Comparison of ENCODE assay signal across 33 cellular contexts in the genomic region with DNA sequence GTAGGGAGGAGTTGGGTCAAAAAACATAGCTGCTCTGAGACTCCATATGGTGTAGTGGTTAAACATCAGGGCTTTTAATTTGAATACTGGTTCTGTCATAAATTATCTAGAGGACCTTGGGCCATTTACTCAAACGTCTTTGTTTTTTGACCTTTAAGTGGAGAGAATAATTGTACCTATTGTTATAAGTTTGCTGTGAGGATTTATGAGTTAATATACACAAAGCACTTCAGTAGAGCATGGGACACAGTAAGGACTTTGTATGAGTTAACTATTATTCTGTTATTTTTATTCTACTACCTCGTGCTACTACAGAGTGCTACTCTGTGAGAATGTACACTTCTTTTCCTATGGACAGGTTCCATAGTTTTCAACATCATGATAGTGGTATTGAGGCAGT.
"Had no signal": no experiment of that assay in that cellular context is flagged by ENCODE, and none has a peak within 500 bp of the region (broad histone marks: within the 10 kb centered on the region; RNA-seq: fewer than 3 reads in every experiment).

No MANE protein-coding gene starts in this region.

- H3K27me3 ChIP-seq: adrenal gland, breast epithelium, cardiac muscle cell, colonic mucosa, gastrocnemius medialis, heart left ventricle had no signal

- H3K4me3 Mint-ChIP-seq: activated CD4-positive, alpha-beta memory T cell treated with anti-CD3 and anti-CD28 coated beads for 36 hours; activated CD4-positive, alpha-beta T cell treated with anti-CD3 and anti-CD28 coated beads for 36 hours; activated CD4-positive, alpha-beta T cell treated with anti-CD3 and anti-CD28 coated beads, Interleukin-2, amount 10 ng/mL, durations not matched to agents 24 days and 14 days; activated CD8-positive, alpha-beta memory T cell treated with anti-CD3 and anti-CD28 coated beads, Interleukin-2, amount 10 ng/mL, durations not matched to agents 7 days and 5 days; activated CD8-positive, alpha-beta T cell treated with anti-CD3 and anti-CD28 coated beads, Interleukin-2, amount 10 ng/mL, durations not matched to agents 7 days and 5 days; activated naive CD4-positive, alpha-beta T cell treated with anti-CD3 and anti-CD28 coated beads for 36 hours; activated naive CD4-positive, alpha-beta T cell treated with anti-CD3 and anti-CD28 coated beads, Interleukin-2, amount 50 U/mL, for 24 hours; activated naive CD8-positive, alpha-beta T cell treated with anti-CD3 and anti-CD28 coated beads for 36 hours; activated naive CD8-positive, alpha-beta T cell treated with anti-CD3 and anti-CD28 coated beads, Interleukin-2, amount 50 U/mL, for 24 hours; activated T-helper 1 cell treated with anti-CD3 and anti-CD28 coated beads, Interleukin-12 subunit alpha, Interleukin-12 subunit beta, Interleukin-2, Interleukin-4 antibody, amounts not matched to agents 30 ng/mL and 10 ng/mL and 1 ng/mL, durations not matched to agents 14 hours and 24 hours and 36 hours; brain had no signal

- H3K36me3 ChIP-seq: adrenal gland, breast epithelium, cardiac muscle cell, colonic mucosa, gastrocnemius medialis, heart left ventricle had no signal

- ATAC-seq: activated CD4-positive, alpha-beta T cell treated with anti-CD3 and anti-CD28 coated beads for 36 hours; activated CD8-positive, alpha-beta memory T cell treated with anti-CD3 and anti-CD28 coated beads, Interleukin-2, amount 10 ng/mL, durations not matched to agents 7 days and 5 days; activated CD8-positive, alpha-beta T cell treated with anti-CD3 and anti-CD28 coated beads, Interleukin-2, amount 10 ng/mL, durations not matched to agents 7 days and 5 days; activated naive CD8-positive, alpha-beta T cell treated with anti-CD3 and anti-CD28 coated beads, Interleukin-2, amount 50 U/mL, for 24 hours; esophagus mucosa; gastrocnemius medialis; heart left ventricle had no signal

- H3K27me3 Mint-ChIP-seq: brain had no signal

- H3K27ac Mint-ChIP-seq: activated CD4-positive, alpha-beta memory T cell treated with anti-CD3 and anti-CD28 coated beads for 36 hours; activated CD4-positive, alpha-beta T cell treated with anti-CD3 and anti-CD28 coated beads for 36 hours; activated CD4-positive, alpha-beta T cell treated with anti-CD3 and anti-CD28 coated beads, Interleukin-2, amount 10 ng/mL, durations not matched to agents 24 days and 14 days; activated CD8-positive, alpha-beta memory T cell treated with anti-CD3 and anti-CD28 coated beads, Interleukin-2, amount 10 ng/mL, durations not matched to agents 7 days and 5 days; activated CD8-positive, alpha-beta T cell treated with anti-CD3 and anti-CD28 coated beads, Interleukin-2, amount 10 ng/mL, durations not matched to agents 7 days and 5 days; activated naive CD4-positive, alpha-beta T cell treated with anti-CD3 and anti-CD28 coated beads for 36 hours; activated naive CD4-positive, alpha-beta T cell treated with anti-CD3 and anti-CD28 coated beads, Interleukin-2, amount 50 U/mL, for 24 hours; activated naive CD8-positive, alpha-beta T cell treated with anti-CD3 and anti-CD28 coated beads for 36 hours; activated naive CD8-positive, alpha-beta T cell treated with anti-CD3 and anti-CD28 coated beads, Interleukin-2, amount 50 U/mL, for 24 hours; activated T-helper 1 cell treated with anti-CD3 and anti-CD28 coated beads, Interleukin-12 subunit alpha, Interleukin-12 subunit beta, Interleukin-2, Interleukin-4 antibody, amounts not matched to agents 30 ng/mL and 10 ng/mL and 1 ng/mL, durations not matched to agents 14 hours and 24 hours and 36 hours; activated T-helper 2 cell treated with anti-CD3 and anti-CD28 coated beads, Interferon-gamma antibody, Interleukin-2, Interleukin-4, amounts not matched to agents 10 μg/mL and 5 μg/mL and 100 μg/mL, durations not matched to agents 14 hours and 24 hours and 36 hours; brain had no signal

- H3K9me3 Mint-ChIP-seq: activated CD4-positive, alpha-beta memory T cell treated with anti-CD3 and anti-CD28 coated beads for 36 hours; activated CD4-positive, alpha-beta T cell treated with anti-CD3 and anti-CD28 coated beads, Interleukin-2, amount 10 ng/mL, durations not matched to agents 24 days and 14 days; activated naive CD4-positive, alpha-beta T cell treated with anti-CD3 and anti-CD28 coated beads for 36 hours; activated naive CD4-positive, alpha-beta T cell treated with anti-CD3 and anti-CD28 coated beads, Interleukin-2, amount 50 U/mL, for 24 hours; activated naive CD8-positive, alpha-beta T cell treated with anti-CD3 and anti-CD28 coated beads for 36 hours; activated naive CD8-positive, alpha-beta T cell treated with anti-CD3 and anti-CD28 coated beads, Interleukin-2, amount 50 U/mL, for 24 hours; activated T-helper 1 cell treated with anti-CD3 and anti-CD28 coated beads, Interleukin-12 subunit alpha, Interleukin-12 subunit beta, Interleukin-2, Interleukin-4 antibody, amounts not matched to agents 30 ng/mL and 10 ng/mL and 1 ng/mL, durations not matched to agents 14 hours and 24 hours and 36 hours; activated T-helper 2 cell treated with anti-CD3 and anti-CD28 coated beads, Interferon-gamma antibody, Interleukin-2, Interleukin-4, amounts not matched to agents 10 μg/mL and 5 μg/mL and 100 μg/mL, durations not matched to agents 14 hours and 24 hours and 36 hours; brain had no signal

- H3K36me3 Mint-ChIP-seq: activated CD4-positive, alpha-beta memory T cell treated with anti-CD3 and anti-CD28 coated beads for 36 hours; activated CD8-positive, alpha-beta memory T cell treated with anti-CD3 and anti-CD28 coated beads, Interleukin-2, amount 10 ng/mL, durations not matched to agents 7 days and 5 days; activated naive CD4-positive, alpha-beta T cell treated with anti-CD3 and anti-CD28 coated beads, Interleukin-2, amount 50 U/mL, for 24 hours; activated naive CD8-positive, alpha-beta T cell treated with anti-CD3 and anti-CD28 coated beads for 36 hours; brain had no signal

- H3K4me3 ChIP-seq: adrenal gland, breast epithelium, cardiac muscle cell, colonic mucosa, gastrocnemius medialis, heart left ventricle had no signal

- H3K4me1 Mint-ChIP-seq: activated CD4-positive, alpha-beta T cell treated with anti-CD3 and anti-CD28 coated beads for 36 hours; activated CD4-positive, alpha-beta T cell treated with anti-CD3 and anti-CD28 coated beads, Interleukin-2, amount 10 ng/mL, durations not matched to agents 24 days and 14 days; activated CD8-positive, alpha-beta memory T cell treated with anti-CD3 and anti-CD28 coated beads, Interleukin-2, amount 10 ng/mL, durations not matched to agents 7 days and 5 days; activated naive CD4-positive, alpha-beta T cell treated with anti-CD3 and anti-CD28 coated beads, Interleukin-2, amount 50 U/mL, for 24 hours; activated naive CD8-positive, alpha-beta T cell treated with anti-CD3 and anti-CD28 coated beads for 36 hours; activated naive CD8-positive, alpha-beta T cell treated with anti-CD3 and anti-CD28 coated beads, Interleukin-2, amount 50 U/mL, for 24 hours had no signal

- H3K9me3 ChIP-seq: adrenal gland, breast epithelium, colonic mucosa, gastrocnemius medialis, heart left ventricle had no signal

- H3K27ac ChIP-seq: adrenal gland, breast epithelium, cardiac muscle cell, colonic mucosa, gastrocnemius medialis, heart left ventricle had no signal

- DNase-seq: activated CD4-positive, alpha-beta memory T cell treated with anti-CD3 and anti-CD28 coated beads for 36 hours; activated CD4-positive, alpha-beta T cell treated with anti-CD3 and anti-CD28 coated beads for 36 hours; activated CD4-positive, alpha-beta T cell treated with anti-CD3 and anti-CD28 coated beads, Interleukin-2, amount 10 ng/mL, durations not matched to agents 24 days and 14 days; activated CD4-positive, CD25-positive, alpha-beta regulatory T cell; activated CD4-positive, CD25-positive, alpha-beta regulatory T cell treated with anti-CD3 and anti-CD28 coated beads, Interleukin-2, amount 50 U/mL, for 72 hours; activated CD8-positive, alpha-beta memory T cell treated with anti-CD3 and anti-CD28 coated beads, Interleukin-2, amount 10 ng/mL, durations not matched to agents 7 days and 5 days; activated CD8-positive, alpha-beta memory T cell treated with anti-CD3 and anti-CD28 coated beads, Interleukin-2, amount 50 U/mL, for 4 hours; activated CD8-positive, alpha-beta T cell treated with anti-CD3 and anti-CD28 coated beads, Interleukin-2, amount 10 ng/mL, durations not matched to agents 7 days and 5 days; activated effector memory CD4-positive, alpha-beta T cell treated with anti-CD3 and anti-CD28 coated beads, Interleukin-2, amount 50 U/mL, for 16 hours; activated naive CD4-positive, alpha-beta T cell treated with anti-CD3 and anti-CD28 coated beads for 36 hours; activated naive CD8-positive, alpha-beta T cell treated with anti-CD3 and anti-CD28 coated beads for 36 hours; activated naive CD8-positive, alpha-beta T cell treated with anti-CD3 and anti-CD28 coated beads, Interleukin-2, amount 50 U/mL, for 24 hours; activated T-cell treated with anti-CD3 and anti-CD28 coated beads, Interleukin-2, amount 50 U/mL, for 1 hour; activated T-cell treated with anti-CD3 and anti-CD28 coated beads, Interleukin-2, amount 50 U/mL, for 48 hours; adrenal gland; amygdala; aorta; central memory CD4-positive, alpha-beta T cell; cerebellar nuclear complex; colonic mucosa; effector CD8-positive, alpha-beta T cell; foreskin fibroblast; gastrocnemius medialis; glutamatergic neuron; heart left ventricle; T-helper 2 cell had no signal

- H3K4me1 ChIP-seq: adrenal gland, breast epithelium, colonic mucosa, gastrocnemius medialis had no signal
